Comparison of ENCODE assay signal across 1 cellular context in the genomic region with DNA sequence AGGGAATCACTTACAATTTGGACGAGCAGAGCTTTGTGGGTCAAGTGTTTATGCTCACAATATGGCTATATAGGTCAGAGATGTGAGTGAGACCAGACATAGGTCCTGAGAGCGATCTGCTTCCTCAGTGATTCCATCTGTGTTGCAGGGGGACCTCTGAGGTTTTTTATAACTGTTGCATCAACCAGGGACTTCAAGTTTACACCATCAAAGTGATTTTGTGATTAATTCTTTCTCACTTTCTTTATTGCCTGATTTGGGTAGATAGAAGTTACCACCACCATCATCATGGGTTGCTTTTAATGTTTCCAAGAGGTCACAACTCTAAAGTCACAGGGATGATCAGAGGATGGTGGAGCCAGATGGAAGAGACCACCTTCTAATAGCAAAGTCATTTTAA.
TF ChIP-seq lines count a peak whose summit lies in the region.

No MANE protein-coding gene starts in this region.

TF ChIP-seq in HCT116, 20 proteins besides CTCF, POLR2A, EP300 and RAD21:
- TF ChIP-seq, protein P1, sequence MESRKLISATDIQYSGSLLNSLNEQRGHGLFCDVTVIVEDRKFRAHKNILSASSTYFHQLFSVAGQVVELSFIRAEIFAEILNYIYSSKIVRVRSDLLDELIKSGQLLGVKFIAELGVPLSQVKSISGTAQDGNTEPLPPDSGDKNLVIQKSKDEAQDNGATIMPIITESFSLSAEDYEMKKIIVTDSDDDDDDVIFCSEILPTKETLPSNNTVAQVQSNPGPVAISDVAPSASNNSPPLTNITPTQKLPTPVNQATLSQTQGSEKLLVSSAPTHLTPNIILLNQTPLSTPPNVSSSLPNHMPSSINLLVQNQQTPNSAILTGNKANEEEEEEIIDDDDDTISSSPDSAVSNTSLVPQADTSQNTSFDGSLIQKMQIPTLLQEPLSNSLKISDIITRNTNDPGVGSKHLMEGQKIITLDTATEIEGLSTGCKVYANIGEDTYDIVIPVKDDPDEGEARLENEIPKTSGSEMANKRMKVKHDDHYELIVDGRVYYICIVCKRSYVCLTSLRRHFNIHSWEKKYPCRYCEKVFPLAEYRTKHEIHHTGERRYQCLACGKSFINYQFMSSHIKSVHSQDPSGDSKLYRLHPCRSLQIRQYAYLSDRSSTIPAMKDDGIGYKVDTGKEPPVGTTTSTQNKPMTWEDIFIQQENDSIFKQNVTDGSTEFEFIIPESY (IDR thresholded peaks at IDR 0.05; ENCODE audit: extremely low read depth, insufficient replicate concordance, low read length): no peak
- TF ChIP-seq CBX3 (IDR thresholded peaks at IDR 0.05; ENCODE audit: low read depth) (no peak), YY1 (IDR thresholded peaks at IDR 0.05; ENCODE audit: extremely low read depth, insufficient replicate concordance, low read depth, low read length) (no peak), EZH2phosphoT487 (IDR thresholded peaks at IDR 0.05; ENCODE audit: borderline replicate concordance) (no peak), ZNF274 (IDR thresholded peaks at IDR 0.05; ENCODE audit: low read depth, low read length) (no peak), TCF7L2 (IDR thresholded peaks at IDR 0.05; ENCODE audit: borderline replicate concordance, extremely low read depth, insufficient read depth, insufficient read length) (no peak), EZH2 (IDR thresholded peaks at IDR 0.05) (no peak), ZFX (IDR thresholded peaks at IDR 0.05) (no peak), SRF (IDR thresholded peaks at IDR 0.05; ENCODE audit: low read depth) (no peak), JUND (IDR thresholded peaks at IDR 0.05) (no peak), CEBPB (IDR thresholded peaks at IDR 0.05; ENCODE audit: low read depth) (no peak)
- TF ChIP-seq, protein P2, sequence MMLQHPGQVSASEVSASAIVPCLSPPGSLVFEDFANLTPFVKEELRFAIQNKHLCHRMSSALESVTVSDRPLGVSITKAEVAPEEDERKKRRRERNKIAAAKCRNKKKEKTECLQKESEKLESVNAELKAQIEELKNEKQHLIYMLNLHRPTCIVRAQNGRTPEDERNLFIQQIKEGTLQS (IDR thresholded peaks at IDR 0.05): no peak
